ENCODE assay signal across 27 cellular contexts in genomic region chr22:26887916-26888315, GRCh38.
DNase-seq lines count a peak whose midpoint lies in the region; ATAC-seq and TF ChIP-seq lines count a peak whose summit lies in the region.
"Had no signal": no experiment of that assay in that cellular context is flagged by ENCODE, and none has a peak within 500 bp of the region (broad histone marks: within the 10 kb centered on the region; RNA-seq: fewer than 3 reads in every experiment).

No MANE protein-coding gene starts in this region.

- no peak overlapping the region for H2AFZ ChIP-seq in osteoblast (ENCODE audit: low read length)

- H3K27ac ChIP-seq in right atrium auricular region (peak overlapping the region in 1 of 2 donors; percentile 45), osteoblast (ENCODE audit: low read depth, low read length) (peak overlapping the region; percentile 81)
- H3K27ac ChIP-seq: BLaER1, body of pancreas, colonic mucosa, left lung, prostate gland, testis had no signal

- no peaks in the 10 kb centered on the region for H4K20me1 ChIP-seq in osteoblast (ENCODE audit: insufficient read depth, low read length)
- H4K20me1 ChIP-seq: BLaER1 had no signal

- H3K79me2 ChIP-seq in osteoblast (ENCODE audit: insufficient read depth, low read length), result no peaks in the 10 kb centered on the region

- H3K4me3 Mint-ChIP-seq in Calu3 (ENCODE audit: low read depth, unreplicated experiment), result no peak overlapping the region
- H3K4me3 Mint-ChIP-seq: activated naive CD8-positive, alpha-beta T cell; stimulated activated memory B cell treated with anti-CD40 and anti-IgM and Interleukin-4, amounts not matched to agents 10 μg/mL and 1 μg/mL and 100 μg/mL, for 72 hours had no signal

- POLR2A ChIA-PET in HEK293T (lab: Yijun Ruan, JAX), result no interaction called here

- H3K9me3 ChIP-seq in right atrium auricular region (no peaks in the 10 kb centered on the region), osteoblast (ENCODE audit: low read depth, low read length) (no peaks in the 10 kb centered on the region)
- H3K9me3 ChIP-seq: BLaER1, body of pancreas, colonic mucosa, heart right ventricle, left lung, prostate gland, testis had no signal

- H3K4me1 ChIP-seq in right atrium auricular region (peaks cover 0 to 13% of the 10 kb centered on the region in 2 donors), osteoblast (ENCODE audit: insufficient read depth, low read length) (peaks cover 51% of the 10 kb centered on the region)
- H3K4me1 ChIP-seq: colonic mucosa, left lung, prostate gland had no signal

- DNase-seq in right atrium auricular region (ENCODE audit: low spot score) (peak; percentile 1), Right ventricle myocardium superior (no peak), epithelial cell of proximal tubule (ENCODE audit: low read depth) (peak; percentile 52), osteoblast (ENCODE audit: insufficient read length, low spot score, missing footprints) (no peak), HEK293T (ENCODE audit: extremely low spot score) (no peak), hippocampal formation (lab: John Stamatoyannopoulos, UW) (no peak), NCI-H510A treated with DMSO at 0.1 percent for 48 hours (lab: John Stamatoyannopoulos, UW) (no peak), Calu3 (no peak)
- DNase-seq: activated CD4-positive, alpha-beta T cell treated with anti-CD3 and anti-CD28 coated beads, Interleukin-2, amount 50 U/mL, for 4 hours; activated CD8-positive, alpha-beta memory T cell treated with anti-CD3 and anti-CD28 coated beads, Interleukin-2, amount 50 U/mL, for 4 hours; body of pancreas; colonic mucosa; heart right ventricle; left lung; NCI-H1417; NCI-H446 treated with DMSO at 0.1 percent for 48 hours; NK-92 treated with Interleukin-12 subunit alpha and Interleukin-12 subunit beta, amount 100 ng/mL, for 24 hours; stimulated activated CD4-positive, alpha-beta T cell treated with anti-CD3 and anti-CD28 coated beads, Interleukin-2, amount 100 ng/mL, for 24 hours; T-helper 9 cell; testis had no signal

- H3K27me3 Mint-ChIP-seq in Calu3 (ENCODE audit: unreplicated experiment), result no peaks in the 10 kb centered on the region
- H3K27me3 Mint-ChIP-seq: activated naive CD8-positive, alpha-beta T cell had no signal

- peaks cover 23% of the 10 kb centered on the region for H3K4me1 Mint-ChIP-seq in Calu3 (ENCODE audit: low read depth, unreplicated experiment)
- H3K4me1 Mint-ChIP-seq: stimulated activated memory B cell treated with anti-CD40 and anti-IgM and Interleukin-4, amounts not matched to agents 10 μg/mL and 1 μg/mL and 100 μg/mL, for 72 hours had no signal

- H3K4me2 ChIP-seq in osteoblast (ENCODE audit: insufficient read depth, low read length), result peak overlapping the region; percentile 63
- H3K4me2 ChIP-seq: BLaER1 had no signal

- CTCF ChIA-PET in HEK293T (lab: Yijun Ruan, JAX), result no interaction called here
- CTCF ChIA-PET in Calu3 (lab: Charles Lee), result no interaction called here

- H3K36me3 ChIP-seq in right atrium auricular region (no peaks in the 10 kb centered on the region), osteoblast (ENCODE audit: insufficient read depth, low read length) (no peaks in the 10 kb centered on the region)
- H3K36me3 ChIP-seq: BLaER1, colonic mucosa, heart right ventricle, left lung, prostate gland had no signal

- TF ChIP-seq CTCF in right atrium auricular region (IDR thresholded peaks at IDR 0.05) (no peak), epithelial cell of proximal tubule (conservative IDR thresholded peaks at IDR 0.05; ENCODE audit: low read depth, low read length) (no peak), osteoblast (IDR thresholded peaks at IDR 0.05; ENCODE audit: extremely low read depth, low read depth, low read length) (no peak), Calu3 (IDR thresholded peaks at IDR 0.05; ENCODE audit: unreplicated experiment) (no peak)

- H3K9me3 Mint-ChIP-seq in Calu3 (ENCODE audit: low read depth, unreplicated experiment), result no peaks in the 10 kb centered on the region
- H3K9me3 Mint-ChIP-seq: activated T-helper 2 cell treated with anti-CD3 and anti-CD28 coated beads, Interferon-gamma antibody, Interleukin-2, Interleukin-4, amounts not matched to agents 10 μg/mL and 5 μg/mL and 100 μg/mL, durations not matched to agents 14 hours and 24 hours and 36 hours; stimulated activated memory B cell treated with anti-CD40 and anti-IgM and Interleukin-4, amounts not matched to agents 10 μg/mL and 1 μg/mL and 100 μg/mL, for 72 hours had no signal

- BruUV-seq in Calu3 (replicated peaks; lab: Mats Ljungman, UMichigan), result no TSS peak

- H3K27ac Mint-ChIP-seq in Calu3 (ENCODE audit: unreplicated experiment), result no peak overlapping the region
- H3K27ac Mint-ChIP-seq: activated naive CD8-positive, alpha-beta T cell; activated T-helper 2 cell treated with anti-CD3 and anti-CD28 coated beads, Interferon-gamma antibody, Interleukin-2, Interleukin-4, amounts not matched to agents 10 μg/mL and 5 μg/mL and 100 μg/mL, durations not matched to agents 14 hours and 24 hours and 36 hours; stimulated activated memory B cell treated with anti-CD40 and anti-IgM and Interleukin-4, amounts not matched to agents 10 μg/mL and 1 μg/mL and 100 μg/mL, for 72 hours had no signal

- H3K4me3 ChIP-seq in right atrium auricular region (no peak overlapping the region), epithelial cell of proximal tubule (ENCODE audit: low read depth, low read length) (no peak overlapping the region), osteoblast (ENCODE audit: insufficient read depth, low read length) (no peak overlapping the region)
- H3K4me3 ChIP-seq: BLaER1, body of pancreas, colonic mucosa, left lung, prostate gland, skin epidermis, testis had no signal

- H3K36me3 Mint-ChIP-seq in Calu3 (ENCODE audit: insufficient read depth, unreplicated experiment), result no peaks in the 10 kb centered on the region

- ATAC-seq in Right ventricle myocardium superior (ENCODE audit: poor library complexity), result no peak
- ATAC-seq: body of pancreas; HepG2; stimulated activated memory B cell treated with anti-CD40 and anti-IgM and Interleukin-4, amounts not matched to agents 10 μg/mL and 1 μg/mL and 100 μg/mL, for 72 hours had no signal

- intact Hi-C loops in Right ventricle myocardium superior (cut with DNase I), result no loop called here
- intact Hi-C loops in Calu3 (cut with micrococcal nuclease; ENCODE audit: unreplicated experiment), result no loop called here

- H3K27me3 ChIP-seq in right atrium auricular region (no peaks in the 10 kb centered on the region), osteoblast (ENCODE audit: insufficient read depth, low read length) (no peaks in the 10 kb centered on the region)
- H3K27me3 ChIP-seq: BLaER1, body of pancreas, colonic mucosa, heart right ventricle, testis had no signal

TF ChIP-seq in HEK293T, 16 proteins besides CTCF, POLR2A, EP300 and RAD21:
- TF ChIP-seq PKNOX1 (IDR thresholded peaks at IDR 0.05) (no peak), ZNF384 (IDR thresholded peaks at IDR 0.05) (no peak), HDGF (IDR thresholded peaks at IDR 0.05; ENCODE audit: borderline replicate concordance) (no peak), SUZ12 (IDR thresholded peaks at IDR 0.05) (no peak), SP1 (IDR thresholded peaks at IDR 0.05) (no peak), ELF4 (IDR thresholded peaks at IDR 0.05) (no peak), FOXA1 (IDR thresholded peaks at IDR 0.05) (no peak), CTBP1 (IDR thresholded peaks at IDR 0.05; ENCODE audit: borderline replicate concordance) (no peak), BHLHE40 (IDR thresholded peaks at IDR 0.05; ENCODE audit: borderline replicate concordance) (no peak), LEF1 (IDR thresholded peaks at IDR 0.05; ENCODE audit: borderline replicate concordance) (no peak)

Comparison
In these comparisons a context has a peak if more than half of its experiments do, and no peak if none do; other contexts are left out.
1. DNase-seq: peak in right atrium auricular region (single experiment) and epithelial cell of proximal tubule (single experiment); none in Right ventricle myocardium superior (single experiment), osteoblast (single experiment), HEK293T (single experiment), hippocampal formation (0 of 2), NCI-H510A treated with DMSO at 0.1 percent for 48 hours (single experiment) and Calu3 (single experiment).